ENCODE assay signal across 8 cellular contexts in genomic region chr13:109869312-109870237, GRCh38.
DNase-seq lines count a peak whose midpoint lies in the region; ATAC-seq and TF ChIP-seq lines count a peak whose summit lies in the region.

No MANE protein-coding gene starts in this region.

- WGBS in thymus, result 45% methylated on average over 43 of the region's 43 CpGs

- no peak overlapping the region for H3K27ac ChIP-seq in RWPE1
- H3K27ac ChIP-seq in thymus (ENCODE audit: low read depth), result peak overlapping the region; percentile 26

- ATAC-seq in HG02623 (IDR thresholded peaks at IDR 0.05; ENCODE audit: unreplicated experiment), result peak; percentile 41
- ATAC-seq in HG03520 (IDR thresholded peaks at IDR 0.05; ENCODE audit: unreplicated experiment), result no peak

- no peaks in the 10 kb centered on the region for H3K27me3 ChIP-seq in thymus (ENCODE audit: control insufficient read depth, insufficient read depth)

- POLR2A ChIA-PET in RWPE1 (lab: Yijun Ruan, JAX; ENCODE audit: low non-redundant PET), result no interaction called here

- TF ChIP-seq CTCF in AG09319 (IDR thresholded peaks at IDR 0.05; ENCODE audit: low read depth, low read length), result peak; percentile 46
- TF ChIP-seq CTCF in RWPE1 (conservative IDR thresholded peaks at IDR 0.05; ENCODE audit: low read depth), result peak; percentile 30; the same call in 1 of the 2 replicates

- DNase-seq in AG09319 (ENCODE audit: extremely low read depth, low read depth) (peak; percentile 31), RWPE1 (ENCODE audit: low spot score) (peak; percentile 28), dermis blood vessel endothelial cell (peak; percentile 1), mucosa of gallbladder (ENCODE audit: low spot score) (peak; percentile 82), ecto neural progenitor cell (ENCODE audit: low spot score) (no peak)

- no peaks in the 10 kb centered on the region for H3K4me1 ChIP-seq in thymus (ENCODE audit: control insufficient read depth, insufficient read depth, low read length)

- no peaks in the 10 kb centered on the region for H3K36me3 ChIP-seq in thymus (ENCODE audit: control insufficient read depth, insufficient read depth)

- peak overlapping the region; percentile 28 for H3K4me3 ChIP-seq in thymus (ENCODE audit: low read length)

- no peaks in the 10 kb centered on the region for H3K9me3 ChIP-seq in thymus (ENCODE audit: control insufficient read depth)

- CTCF ChIA-PET in RWPE1 (lab: Yijun Ruan, JAX), result no interaction called here
